In genomic region chr5:67409342-67409741, GRCh38 we compare ENCODE assay signal across 17 cellular contexts.
DNase-seq lines count a peak whose midpoint lies in the region; ATAC-seq lines count a peak whose summit lies in the region.
"Had no signal": no experiment of that assay in that cellular context is flagged by ENCODE, and none has a peak within 500 bp of the region (broad histone marks: within the 10 kb centered on the region; RNA-seq: fewer than 3 reads in every experiment).

No MANE protein-coding gene starts in this region.

- H3K36me3 ChIP-seq in SJCRH30 = no peaks in the 10 kb centered on the region

- H3K9me3 Mint-ChIP-seq in memory B cell = no peaks in the 10 kb centered on the region
- H3K9me3 Mint-ChIP-seq: HFFc6 had no signal

- H3K9me3 ChIP-seq in SJCRH30 (replicated peaks) = no peaks in the 10 kb centered on the region

- H3K4me3 ChIP-seq in SJCRH30 = no peak overlapping the region

- no peaks in the 10 kb centered on the region for H3K4me1 ChIP-seq in SJCRH30

- no peaks in the 10 kb centered on the region for H3K36me3 Mint-ChIP-seq in memory B cell
- H3K36me3 Mint-ChIP-seq: CD4-positive, CD25-positive, alpha-beta regulatory T cell had no signal

- H3K4me1 Mint-ChIP-seq in memory B cell = peaks cover 3% of the 10 kb centered on the region
- H3K4me1 Mint-ChIP-seq: CD4-positive, CD25-positive, alpha-beta regulatory T cell had no signal

- peak; percentile 53 for ATAC-seq in memory B cell (ENCODE audit: low read depth)
- ATAC-seq in HG02870 (IDR thresholded peaks at IDR 0.05; ENCODE audit: unreplicated experiment) = no peak

- peaks cover 3% of the 10 kb centered on the region for H3K27me3 Mint-ChIP-seq in memory B cell
- H3K27me3 Mint-ChIP-seq: CD4-positive, CD25-positive, alpha-beta regulatory T cell had no signal

- H3K27me3 ChIP-seq in SJCRH30 = no peaks in the 10 kb centered on the region

- no peak overlapping the region for H3K27ac ChIP-seq in SJCRH30

- H3K27ac Mint-ChIP-seq in memory B cell = no peak overlapping the region
- H3K27ac Mint-ChIP-seq: CD4-positive, CD25-positive, alpha-beta regulatory T cell; HFFc6 had no signal

- DNase-seq in SKM-1 treated with dmso at 0.1 percent for 144 hours (lab: John Stamatoyannopoulos, UW; ENCODE audit: unreplicated experiment) (peak; percentile 19), SKM-1 (lab: John Stamatoyannopoulos, UW; ENCODE audit: unreplicated experiment) (no peak), NOMO-1 treated with dmso at 0.1 percent for 144 hours (lab: John Stamatoyannopoulos, UW; ENCODE audit: unreplicated experiment) (peak; percentile 11), memory B cell (ENCODE audit: low spot score in 2 of 2) (no peak), SJCRH30 (no peak), NCI-H128 (lab: John Stamatoyannopoulos, UW; ENCODE audit: unreplicated experiment) (no peak), amygdala (lab: John Stamatoyannopoulos, UW) (no peak)
- DNase-seq: 8988T; CD4-positive, CD25-positive, alpha-beta regulatory T cell; DND-41; HFFc6; Karpas-422; NCI-H2107; NCI-H345; NCI-H774; SHP77 treated with DMSO at 0.1 percent for 48 hours had no signal

- H3K4me3 Mint-ChIP-seq in memory B cell = no peak overlapping the region
- H3K4me3 Mint-ChIP-seq: CD4-positive, CD25-positive, alpha-beta regulatory T cell; HFFc6 had no signal

Comparison
In these comparisons a context has a peak if more than half of its experiments do, and no peak if none do; other contexts are left out.
1. DNase-seq: peak in SKM-1 treated with dmso at 0.1 percent for 144 hours (single experiment) and NOMO-1 treated with dmso at 0.1 percent for 144 hours (single experiment); none in SKM-1 (single experiment), memory B cell (0 of 2), SJCRH30 (0 of 2), NCI-H128 (single experiment) and amygdala (0 of 56).